Comparison of ENCODE assay signal across 8 cellular contexts in the genomic region with DNA sequence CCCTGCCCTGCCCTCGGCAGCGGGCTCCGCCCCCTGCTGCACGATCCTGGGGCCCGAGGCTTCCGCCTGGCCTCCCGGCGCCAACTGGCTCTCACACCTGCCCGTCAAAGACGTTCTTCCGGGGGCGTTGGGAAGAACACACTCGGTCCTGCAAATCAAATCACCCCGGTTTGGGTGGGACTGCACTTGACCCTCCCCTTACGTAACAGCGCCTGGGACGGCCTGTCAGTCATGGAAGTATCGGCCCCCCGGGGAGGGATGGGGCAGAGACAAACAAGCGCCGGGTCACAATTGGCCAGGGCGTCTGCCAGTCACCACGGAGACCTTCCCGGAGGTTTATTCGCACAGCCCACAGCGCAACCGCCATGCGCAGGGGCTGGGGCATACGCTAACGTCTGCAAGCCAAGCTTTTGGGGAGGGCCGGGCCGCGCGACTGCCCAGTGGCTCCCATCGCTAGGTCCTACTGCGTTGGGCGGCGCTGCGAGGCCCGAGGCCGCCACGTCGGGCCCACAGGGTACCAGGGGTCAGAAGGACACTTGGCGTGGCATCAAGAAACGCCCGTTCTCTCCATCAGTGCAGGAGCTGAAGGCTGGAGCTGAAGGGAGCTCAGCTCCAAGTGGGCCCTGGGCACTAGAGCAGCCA. TPM values are rescaled to one million over a fixed set of nuclear protein-coding genes. Genes with fewer than 3 reads are reported as not detected.
DNase-seq lines count a peak whose midpoint lies in the region; ATAC-seq and TF ChIP-seq lines count a peak whose summit lies in the region.

No MANE protein-coding gene starts in this region.

- peaks cover 26% of the 10 kb centered on the region for H3K4me1 ChIP-seq in upper lobe of right lung

- peak overlapping the region; percentile 95 for H3K4me3 Mint-ChIP-seq in T-helper 1 cell treated with Interleukin-12 subunit alpha and Interleukin-12 subunit beta and Interleukin-4 antibody, amounts not matched to agents 30 μg/mL and 1 μg/mL, for 36 hours

- H3K4me3 ChIP-seq in upper lobe of right lung, result peak overlapping the region; percentile 91

- H3K4me1 Mint-ChIP-seq in T-helper 1 cell treated with Interleukin-12 subunit alpha and Interleukin-12 subunit beta and Interleukin-4 antibody, amounts not matched to agents 30 μg/mL and 1 μg/mL, for 36 hours (ENCODE audit: low read depth), result peaks cover 43% of the 10 kb centered on the region

- H3K9me3 Mint-ChIP-seq in T-helper 1 cell treated with Interleukin-12 subunit alpha and Interleukin-12 subunit beta and Interleukin-4 antibody, amounts not matched to agents 30 μg/mL and 1 μg/mL, for 36 hours, result no peaks in the 10 kb centered on the region

- H3K27ac Mint-ChIP-seq in T-helper 1 cell treated with Interleukin-12 subunit alpha and Interleukin-12 subunit beta and Interleukin-4 antibody, amounts not matched to agents 30 μg/mL and 1 μg/mL, for 36 hours, result peak overlapping the region; percentile 83

- H3K36me3 Mint-ChIP-seq in T-helper 1 cell treated with Interleukin-12 subunit alpha and Interleukin-12 subunit beta and Interleukin-4 antibody, amounts not matched to agents 30 μg/mL and 1 μg/mL, for 36 hours (ENCODE audit: low read depth), result peaks cover 26% of the 10 kb centered on the region

- H3K9me3 ChIP-seq in upper lobe of right lung, result no peaks in the 10 kb centered on the region

- intact Hi-C loops in left cardiac atrium (cut with DNase I) (no loop called here), posterior vena cava (cut with DNase I) (no loop called here), upper lobe of right lung (cut with DNase I) (no loop called here)

- no peaks in the 10 kb centered on the region for H3K27me3 Mint-ChIP-seq in T-helper 1 cell treated with Interleukin-12 subunit alpha and Interleukin-12 subunit beta and Interleukin-4 antibody, amounts not matched to agents 30 μg/mL and 1 μg/mL, for 36 hours (ENCODE audit: low read depth)

- no peaks in the 10 kb centered on the region for H3K27me3 ChIP-seq in upper lobe of right lung

- DNase-seq in NCI-H1694 (lab: John Stamatoyannopoulos, UW), result peak; percentile 98
- DNase-seq in amygdala (lab: John Stamatoyannopoulos, UW), result peak; percentile 86 to 100 (median 100)
- peak; percentile 100 for DNase-seq in left cardiac atrium
- peak; percentile 100 for DNase-seq in posterior vena cava (ENCODE audit: low spot score)
- peak; percentile 100 for DNase-seq in upper lobe of right lung

- no peak for TF ChIP-seq CTCF in upper lobe of right lung (IDR thresholded peaks at IDR 0.05)

- ATAC-seq in GM18498 (IDR thresholded peaks at IDR 0.05; ENCODE audit: unreplicated experiment) (peak; percentile 97), HG02885 (IDR thresholded peaks at IDR 0.05; ENCODE audit: poor library complexity, unreplicated experiment) (peak; percentile 96), left cardiac atrium (peak; percentile 93 to 95), upper lobe of right lung (peak; percentile 93)

- peaks cover 14% of the 10 kb centered on the region for H3K36me3 ChIP-seq in upper lobe of right lung

- H3K27ac ChIP-seq in upper lobe of right lung, result peak overlapping the region; percentile 94

RNA-seq across cellular contexts. Expression of a gene that starts 0.4 kb away (rescaled TPM):
- total RNA-seq in left cardiac atrium (10 to 100 TPM; 60.4 to 76.0 TPM), posterior vena cava (10 to 100 TPM; 49.4 to 54.7 TPM), upper lobe of right lung (40.7 TPM)

Comparison
In these comparisons a context has a peak if more than half of its experiments do, and no peak if none do; other contexts are left out.
1. Peak in every context shown above with its lines: DNase-seq, ATAC-seq, H3K4me3 ChIP-seq and H3K27ac ChIP-seq.